10 cellular contexts compared by ENCODE assay signal in genomic region chr5:174533771-174534221, GRCh38.
DNase-seq lines count a peak whose midpoint lies in the region; ATAC-seq, FAIRE-seq and TF ChIP-seq lines count a peak whose summit lies in the region.
"Had no signal": no experiment of that assay in that cellular context is flagged by ENCODE, and none has a peak within 500 bp of the region (broad histone marks: within the 10 kb centered on the region; RNA-seq: fewer than 3 reads in every experiment).

No MANE protein-coding gene starts in this region.

- H3K9ac ChIP-seq in astrocyte (ENCODE audit: low read length): peak overlapping the region; percentile 68

- H3K27me3 ChIP-seq in MG63 (no peaks in the 10 kb centered on the region), astrocyte (ENCODE audit: insufficient read depth, low read length) (no peaks in the 10 kb centered on the region), left lung (peaks cover 0 to 14% of the 10 kb centered on the region in 2 donors)

- peak; percentile 17 for FAIRE-seq in astrocyte (lab: Jason Lieb, UNC)

- H3K27ac Mint-ChIP-seq in astrocyte (ENCODE audit: unreplicated experiment) (peak overlapping the region; percentile 67), T-helper 17 cell (no peak overlapping the region)

- H3K4me1 Mint-ChIP-seq in astrocyte (ENCODE audit: low read depth, unreplicated experiment) (peaks cover 26% of the 10 kb centered on the region), T-helper 17 cell (peaks cover 5% of the 10 kb centered on the region)

- no peaks in the 10 kb centered on the region for H3K9me3 Mint-ChIP-seq in astrocyte (ENCODE audit: unreplicated experiment)

- H3K27ac ChIP-seq in astrocyte (ENCODE audit: low read depth, low read length) (peak overlapping the region; percentile 90), left lung (peak overlapping the region in 1 of 2 donors; percentile 73)

- H3K4me2 ChIP-seq in astrocyte (ENCODE audit: low read length): peak overlapping the region; percentile 78

- peak; percentile 80 for DNase-seq in AG08396 (ENCODE audit: low spot score)
- DNase-seq in MG63: peak; percentile 79
- peak; percentile 96 for DNase-seq in astrocyte (ENCODE audit: low read depth)
- DNase-seq in left lung: no peak
- no peak for DNase-seq in T-helper 17 cell
- no peak for DNase-seq in DMS53 (lab: John Stamatoyannopoulos, UW)
- DNase-seq: NCI-H1694; stimulated activated naive CD4-positive, alpha-beta T cell had no signal

- TF ChIP-seq CTCF in astrocyte (IDR thresholded peaks at IDR 0.05; ENCODE audit: insufficient read depth, low read depth, low read length) (no peak), left lung (IDR thresholded peaks at IDR 0.05) (no peak)

- H3K36me3 ChIP-seq in MG63 (no peaks in the 10 kb centered on the region), astrocyte (ENCODE audit: insufficient read depth, low read length) (no peaks in the 10 kb centered on the region), left lung (no peaks in the 10 kb centered on the region)

- intact Hi-C loops in left lung (cut with DNase I): no loop called here

- H3K4me1 ChIP-seq in astrocyte (ENCODE audit: insufficient read depth, low read length) (peaks cover 42% of the 10 kb centered on the region), left lung (peaks cover 6 to 24% of the 10 kb centered on the region in 2 donors)

- H3K27me3 Mint-ChIP-seq in astrocyte (ENCODE audit: low read depth, unreplicated experiment) (no peaks in the 10 kb centered on the region), T-helper 17 cell (peaks cover 10% of the 10 kb centered on the region)

- H3K4me3 Mint-ChIP-seq in astrocyte (ENCODE audit: unreplicated experiment) (no peak overlapping the region), T-helper 17 cell (no peak overlapping the region)

- H3K36me3 Mint-ChIP-seq in astrocyte (ENCODE audit: low read depth, unreplicated experiment) (no peaks in the 10 kb centered on the region), T-helper 17 cell (ENCODE audit: low read depth) (peaks cover 5% of the 10 kb centered on the region)

- ATAC-seq in left lung (peak; percentile 38), HG03045 (IDR thresholded peaks at IDR 0.05; ENCODE audit: unreplicated experiment) (no peak), T-helper 17 cell (no peak), HG02885 (IDR thresholded peaks at IDR 0.05; ENCODE audit: poor library complexity, unreplicated experiment) (no peak)

- no peak overlapping the region for H3K4me3 ChIP-seq in MG63
- peak overlapping the region; percentile 17 for H3K4me3 ChIP-seq in astrocyte (ENCODE audit: insufficient read depth, low read depth, low read length)
- H3K4me3 ChIP-seq in left lung: no peak overlapping the region

- H3K9me3 ChIP-seq in MG63 (no peaks in the 10 kb centered on the region; the same call in 1 of the 2 replicates), astrocyte (ENCODE audit: insufficient read depth, low read depth, low read length) (no peaks in the 10 kb centered on the region), left lung (no peaks in the 10 kb centered on the region), T-helper 17 cell (ENCODE audit: control insufficient read depth, low read length, poor library complexity, severe bottlenecking) (no peaks in the 10 kb centered on the region)

- no peaks in the 10 kb centered on the region for H3K79me2 ChIP-seq in astrocyte (ENCODE audit: insufficient read depth, low read length)

- peak overlapping the region; percentile 53 for H2AFZ ChIP-seq in astrocyte (ENCODE audit: low read depth, low read length)

- H4K20me1 ChIP-seq in astrocyte (ENCODE audit: insufficient read depth, low read length): no peaks in the 10 kb centered on the region

Comparison
In these comparisons a context has a peak if more than half of its experiments do, and no peak if none do; other contexts are left out.
1. DNase-seq: peak in AG08396 (single experiment), MG63 (single experiment) and astrocyte (single experiment); none in left lung (0 of 2), T-helper 17 cell (0 of 3) and DMS53 (single experiment).